ENCODE assay signal across 1 cellular context in genomic region chrX:154325541-154325940, GRCh38.
TF ChIP-seq lines count a peak whose summit lies in the region.

No MANE protein-coding gene starts in this region.

TF ChIP-seq in IMR-90, 13 proteins besides CTCF, POLR2A, EP300 and RAD21:
- TF ChIP-seq NFE2L2 (IDR thresholded peaks at IDR 0.05; ENCODE audit: low read depth, low read length) (no peak), MAZ (IDR thresholded peaks at IDR 0.05; ENCODE audit: borderline replicate concordance, low read depth, low read length) (no peak), RCOR1 (IDR thresholded peaks at IDR 0.05; ENCODE audit: insufficient replicate concordance, low read length) (no peak), MXI1 (IDR thresholded peaks at IDR 0.05; ENCODE audit: borderline replicate concordance, low read depth, low read length) (no peak), USF2 (IDR thresholded peaks at IDR 0.05; ENCODE audit: low read depth, low read length) (no peak), BHLHE40 (IDR thresholded peaks at IDR 0.05; ENCODE audit: low read depth, low read length) (no peak), FOS (IDR thresholded peaks at IDR 0.05; ENCODE audit: low read depth, low read length) (no peak), MAFK (IDR thresholded peaks at IDR 0.05; ENCODE audit: low read depth, low read length) (no peak), SMC3 (IDR thresholded peaks at IDR 0.05; ENCODE audit: low read depth, low read length) (no peak), RFX5 (IDR thresholded peaks at IDR 0.05; ENCODE audit: low read depth, low read length) (no peak), CEBPB (IDR thresholded peaks at IDR 0.05; ENCODE audit: low read depth, low read length) (no peak), ELK1 (IDR thresholded peaks at IDR 0.05; ENCODE audit: borderline replicate concordance, low read depth, low read length) (no peak), CHD1 (IDR thresholded peaks at IDR 0.05; ENCODE audit: low read depth, low read length) (no peak)
